8 cellular contexts compared by ENCODE assay signal in the genomic region with DNA sequence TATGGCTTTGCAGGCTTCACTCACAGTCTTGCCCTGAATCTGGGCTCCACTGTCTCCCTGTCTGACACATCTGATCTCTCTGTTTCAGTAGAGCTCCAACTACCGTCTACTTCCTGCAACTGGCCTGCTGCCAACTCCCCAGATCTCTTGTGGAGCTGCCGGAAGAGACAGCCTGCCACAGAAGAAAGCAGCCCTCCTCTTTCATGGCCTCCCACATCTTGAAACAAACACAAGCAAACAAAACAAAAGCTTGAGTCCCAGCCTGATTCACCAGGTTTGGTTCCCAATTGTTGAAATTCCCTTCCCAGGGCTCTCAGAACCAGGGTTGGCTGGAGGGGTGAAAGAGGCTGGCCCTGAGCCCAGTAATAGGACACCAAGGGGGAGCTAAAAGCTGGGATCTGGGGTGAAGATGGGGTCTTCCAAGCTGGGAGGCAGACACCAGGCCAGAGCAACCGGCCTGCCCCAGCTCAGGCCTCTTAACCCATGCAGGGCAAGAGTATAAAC. TPM values are rescaled to one million over a fixed set of nuclear protein-coding genes. Genes with fewer than 3 reads are reported as not detected.
DNase-seq lines count a peak whose midpoint lies in the region; ATAC-seq and TF ChIP-seq lines count a peak whose summit lies in the region.

No MANE protein-coding gene starts in this region.

- H3K9me3 ChIP-seq in KOPT-K1 (ENCODE audit: insufficient read depth, low read length, poor library complexity, severe bottlenecking), result no peaks in the 10 kb centered on the region
- no peaks in the 10 kb centered on the region for H3K9me3 ChIP-seq in osteoblast (ENCODE audit: low read depth, low read length)

- no peak overlapping the region for H3K4me2 ChIP-seq in osteoblast (ENCODE audit: insufficient read depth, low read length)

- no peaks in the 10 kb centered on the region for H3K79me2 ChIP-seq in osteoblast (ENCODE audit: insufficient read depth, low read length)

- H3K4me3 ChIP-seq in foreskin fibroblast (ENCODE audit: low read depth in 1 of 2, low read length in 2 of 2), result no peak overlapping the region
- no peak overlapping the region for H3K4me3 ChIP-seq in osteoblast (ENCODE audit: insufficient read depth, low read length)

- H3K27ac ChIP-seq in KOPT-K1 (ENCODE audit: low read depth, low read length, poor library complexity, severe bottlenecking) (peak overlapping the region; percentile 54), osteoblast (ENCODE audit: low read depth, low read length) (peak overlapping the region; percentile 9), substantia nigra (ENCODE audit: low read depth, low read length, poor library complexity, severe bottlenecking) (no peak overlapping the region)

- no peaks in the 10 kb centered on the region for H4K20me1 ChIP-seq in osteoblast (ENCODE audit: insufficient read depth, low read length)

- ATAC-seq in GM21529 (IDR thresholded peaks at IDR 0.05; ENCODE audit: unreplicated experiment), result no peak

- DNase-seq in AG20443 (ENCODE audit: low spot score) (peak; percentile 71), SHP77 (lab: John Stamatoyannopoulos, UW) (peak; percentile 62 to 85), foreskin fibroblast (peak; percentile 74 to 87), osteoblast (ENCODE audit: insufficient read length, low spot score, missing footprints) (peak; percentile 77), substantia nigra (lab: John Stamatoyannopoulos, UW) (peak in 44 of 49 donors; percentile 10 to 88 (median 64))
- peak; percentile 65 for DNase-seq in activated effector memory CD4-positive, alpha-beta T cell treated with Interleukin-2 at 50 U/mL for 16 hours

- H3K4me1 ChIP-seq in osteoblast (ENCODE audit: insufficient read depth, low read length), result peaks cover 11% of the 10 kb centered on the region

- no peaks in the 10 kb centered on the region for H3K36me3 ChIP-seq in KOPT-K1 (ENCODE audit: insufficient read depth, low read length)
- H3K36me3 ChIP-seq in osteoblast (ENCODE audit: insufficient read depth, low read length), result no peaks in the 10 kb centered on the region

- TF ChIP-seq CTCF in foreskin fibroblast (IDR thresholded peaks at IDR 0.05; ENCODE audit: low read depth, low read length) (no peak), osteoblast (IDR thresholded peaks at IDR 0.05; ENCODE audit: extremely low read depth, low read depth, low read length) (no peak)

- H3K27me3 ChIP-seq in osteoblast (ENCODE audit: insufficient read depth, low read length), result no peaks in the 10 kb centered on the region

- H2AFZ ChIP-seq in osteoblast (ENCODE audit: low read length), result peak overlapping the region; percentile 93

RNA-seq across cellular contexts. Expression of a gene that starts 55.3 kb away (rescaled TPM):
- total RNA-seq in osteoblast, result 107 and 114 TPM in 2 replicates
